ENCODE assay signal across 1 cellular context in the genomic region with DNA sequence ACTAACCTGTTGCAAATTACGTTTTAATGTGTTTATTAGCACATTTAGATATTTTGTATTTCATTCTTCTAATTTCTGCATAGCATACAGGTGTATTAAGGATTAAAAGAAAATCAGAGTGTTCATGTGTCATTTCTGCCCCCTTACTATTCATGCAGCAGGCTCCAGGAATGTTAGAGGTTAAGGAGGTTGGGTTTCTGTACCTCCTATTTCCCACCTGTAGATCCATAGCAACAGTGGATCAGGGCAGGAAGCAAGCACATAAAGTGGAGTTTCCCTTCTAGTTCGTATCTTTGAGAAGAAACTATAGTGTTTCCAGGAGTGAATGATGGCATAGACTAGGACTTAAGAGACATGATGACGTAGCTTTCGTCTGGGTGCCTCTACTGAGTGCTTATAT.
TF ChIP-seq lines count a peak whose summit lies in the region.

No MANE protein-coding gene starts in this region.

TF ChIP-seq in HEK293, 187 proteins besides CTCF, POLR2A, EP300 and RAD21 (continued from another document):
- TF ChIP-seq, protein P1, sequence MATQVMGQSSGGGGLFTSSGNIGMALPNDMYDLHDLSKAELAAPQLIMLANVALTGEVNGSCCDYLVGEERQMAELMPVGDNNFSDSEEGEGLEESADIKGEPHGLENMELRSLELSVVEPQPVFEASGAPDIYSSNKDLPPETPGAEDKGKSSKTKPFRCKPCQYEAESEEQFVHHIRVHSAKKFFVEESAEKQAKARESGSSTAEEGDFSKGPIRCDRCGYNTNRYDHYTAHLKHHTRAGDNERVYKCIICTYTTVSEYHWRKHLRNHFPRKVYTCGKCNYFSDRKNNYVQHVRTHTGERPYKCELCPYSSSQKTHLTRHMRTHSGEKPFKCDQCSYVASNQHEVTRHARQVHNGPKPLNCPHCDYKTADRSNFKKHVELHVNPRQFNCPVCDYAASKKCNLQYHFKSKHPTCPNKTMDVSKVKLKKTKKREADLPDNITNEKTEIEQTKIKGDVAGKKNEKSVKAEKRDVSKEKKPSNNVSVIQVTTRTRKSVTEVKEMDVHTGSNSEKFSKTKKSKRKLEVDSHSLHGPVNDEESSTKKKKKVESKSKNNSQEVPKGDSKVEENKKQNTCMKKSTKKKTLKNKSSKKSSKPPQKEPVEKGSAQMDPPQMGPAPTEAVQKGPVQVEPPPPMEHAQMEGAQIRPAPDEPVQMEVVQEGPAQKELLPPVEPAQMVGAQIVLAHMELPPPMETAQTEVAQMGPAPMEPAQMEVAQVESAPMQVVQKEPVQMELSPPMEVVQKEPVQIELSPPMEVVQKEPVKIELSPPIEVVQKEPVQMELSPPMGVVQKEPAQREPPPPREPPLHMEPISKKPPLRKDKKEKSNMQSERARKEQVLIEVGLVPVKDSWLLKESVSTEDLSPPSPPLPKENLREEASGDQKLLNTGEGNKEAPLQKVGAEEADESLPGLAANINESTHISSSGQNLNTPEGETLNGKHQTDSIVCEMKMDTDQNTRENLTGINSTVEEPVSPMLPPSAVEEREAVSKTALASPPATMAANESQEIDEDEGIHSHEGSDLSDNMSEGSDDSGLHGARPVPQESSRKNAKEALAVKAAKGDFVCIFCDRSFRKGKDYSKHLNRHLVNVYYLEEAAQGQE (tag by site-specific recombination; IDR thresholded peaks at IDR 0.05): no peak
- no peak for TF ChIP-seq ZNF549 (tag by site-specific recombination; IDR thresholded peaks at IDR 0.05)
- TF ChIP-seq ZNF777 (tag by site-specific recombination; IDR thresholded peaks at IDR 0.05; ENCODE audit: borderline replicate concordance): no peak
